ENCODE assay signal across 11 cellular contexts in the genomic region with DNA sequence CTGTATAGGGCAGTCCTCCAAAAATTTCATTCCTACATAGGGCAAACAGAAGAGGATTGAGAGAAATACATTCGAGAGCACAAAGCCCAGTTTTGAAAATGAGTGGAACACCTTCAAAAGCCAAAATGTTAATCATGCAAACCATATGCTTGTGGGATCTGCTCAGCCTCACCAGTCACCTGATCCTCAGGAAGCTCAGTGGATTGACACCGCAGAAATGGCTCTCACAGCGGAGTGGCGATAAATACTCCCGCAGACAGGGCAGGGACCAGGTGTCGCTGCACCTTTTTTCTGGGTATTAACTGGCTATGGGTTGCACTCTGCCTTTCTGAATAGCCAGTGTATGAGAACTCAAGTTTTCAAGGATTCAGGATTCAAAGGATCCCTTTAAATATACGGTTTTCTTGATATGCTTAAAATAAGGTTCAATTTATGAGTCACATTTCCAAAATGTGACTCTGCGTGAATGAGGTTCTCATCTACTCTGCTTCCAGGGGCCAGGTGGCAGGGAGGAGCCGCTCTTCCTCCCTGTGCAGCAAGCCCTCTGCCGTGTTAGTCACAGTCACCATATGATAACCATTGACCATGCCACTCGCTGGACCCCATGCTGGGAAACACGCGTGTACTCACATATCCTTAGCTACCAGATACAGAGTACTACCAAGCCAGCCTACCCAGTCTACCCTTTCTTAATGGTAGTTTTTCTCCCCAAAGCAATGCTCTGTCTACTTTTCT. TPM values are rescaled to one million over a fixed set of nuclear protein-coding genes. Genes with fewer than 3 reads are reported as not detected.
DNase-seq lines count a peak whose midpoint lies in the region; ATAC-seq, FAIRE-seq and TF ChIP-seq lines count a peak whose summit lies in the region.
"Had no signal": no experiment of that assay in that cellular context is flagged by ENCODE, and none has a peak within 500 bp of the region (broad histone marks: within the 10 kb centered on the region; RNA-seq: fewer than 3 reads in every experiment).

No MANE protein-coding gene starts in this region.

- 74% methylated on average over 13 of the region's 13 CpGs for WGBS in right cardiac atrium
- WGBS in heart right ventricle, 2 donors = 83 to 84% methylated on average over 13 of the region's 13 CpGs
- WGBS in thymus = 34% methylated on average over 13 of the region's 13 CpGs

- H3K36me3 ChIP-seq in heart right ventricle = no peaks in the 10 kb centered on the region
- H3K36me3 ChIP-seq in thymus (ENCODE audit: control insufficient read depth, insufficient read depth) = no peaks in the 10 kb centered on the region

- H3K27ac ChIP-seq in right cardiac atrium (ENCODE audit: low read length) (peak overlapping the region; percentile 14), heart right ventricle (peak overlapping the region in 3 of 10 donors; percentile 30 to 77 (median 67)), thymus (ENCODE audit: low read depth) (peak overlapping the region; percentile 67)

- H3K4me3 ChIP-seq in right cardiac atrium (ENCODE audit: low read length) = no peak overlapping the region
- no peak overlapping the region for H3K4me3 ChIP-seq in heart right ventricle
- peak overlapping the region; percentile 25 for H3K4me3 ChIP-seq in thymus (ENCODE audit: low read length)

- H3K27me3 ChIP-seq in right cardiac atrium (ENCODE audit: control insufficient read depth, insufficient read depth) (no peaks in the 10 kb centered on the region), heart right ventricle (no peaks in the 10 kb centered on the region), thymus (ENCODE audit: control insufficient read depth, insufficient read depth) (no peaks in the 10 kb centered on the region)

- H3K4me1 ChIP-seq in right cardiac atrium (ENCODE audit: control insufficient read depth, insufficient read depth, low read length) (peaks cover 9% of the 10 kb centered on the region), heart right ventricle (peaks cover 8 to 83% (median 48%) of the 10 kb centered on the region in 9 donors), thymus (ENCODE audit: control insufficient read depth, insufficient read depth, low read length) (peaks cover 38% of the 10 kb centered on the region)

- peaks cover 67% of the 10 kb centered on the region for H3K4me1 Mint-ChIP-seq in T-helper 17 cell

- intact Hi-C loops in right cardiac atrium (cut with DNase I) = no loop called here
- intact Hi-C loops in heart right ventricle (cut with DNase I) = no loop called here

- H3K9me3 ChIP-seq in right cardiac atrium (ENCODE audit: control insufficient read depth, low read length) = no peaks in the 10 kb centered on the region
- H3K9me3 ChIP-seq in heart right ventricle = no peaks in the 10 kb centered on the region
- H3K9me3 ChIP-seq in T-helper 17 cell (ENCODE audit: control insufficient read depth, low read length, poor library complexity, severe bottlenecking) = no peaks in the 10 kb centered on the region
- H3K9me3 ChIP-seq in thymus (ENCODE audit: control insufficient read depth) = no peaks in the 10 kb centered on the region

- H3K27ac Mint-ChIP-seq in T-helper 17 cell = peak overlapping the region; percentile 98

- no peak for TF ChIP-seq CTCF in heart right ventricle (IDR thresholded peaks at IDR 0.05)

- H3K4me3 Mint-ChIP-seq in T-helper 17 cell = peak overlapping the region; percentile 91

- no peak for ATAC-seq in right cardiac atrium
- no peak for ATAC-seq in heart right ventricle
- ATAC-seq in T-helper 17 cell = peak; percentile 40
- ATAC-seq in GM21423 (IDR thresholded peaks at IDR 0.05; ENCODE audit: unreplicated experiment) = no peak

- peaks cover 7% of the 10 kb centered on the region for H3K36me3 Mint-ChIP-seq in T-helper 17 cell (ENCODE audit: low read depth)

- no peak for FAIRE-seq in RCC 7860 (lab: Jason Lieb, UNC)

- DNase-seq in right cardiac atrium (no peak), heart right ventricle (no peak), T-helper 17 cell (peak in 1 of 3 donors; percentile 38), cerebellum (ENCODE audit: low spot score) (peak; percentile 68), RCC 7860 (ENCODE audit: low spot score) (no peak), GOT3 (lab: John Stamatoyannopoulos, UW) (no peak)
- DNase-seq: NCI-H226 had no signal

- H3K27me3 Mint-ChIP-seq in T-helper 17 cell = no peaks in the 10 kb centered on the region

RNA-seq across cellular contexts. Expression of a gene that starts 18.3 kb away (rescaled TPM):
- total RNA-seq in right cardiac atrium = 10 to 100 TPM; 11.1 to 13.6 (median 12.2) TPM
- 16.5 TPM for polyA plus RNA-seq in right cardiac atrium
- total RNA-seq in heart right ventricle = 10 to 100 TPM in 6 of 10 donors, 1 to 10 TPM in 4; 8.6 to 14.0 (median 10.3) TPM
- 10 to 100 TPM in 1 of 2 donors, 1 to 10 TPM in 1; 5.5 to 20.6 TPM for polyA plus RNA-seq in heart right ventricle
- 10 to 100 TPM; 18.1 to 23.1 TPM for total RNA-seq in T-helper 17 cell
- total RNA-seq in cerebellum = 3.1 TPM
- 14.8 TPM for polyA plus RNA-seq in thymus

RNA-seq across cellular contexts. Expression of a gene that starts 22.7 kb away (rescaled TPM):
- 1 to 10 TPM; 2.7 to 8.2 (median 4.7) TPM for total RNA-seq in right cardiac atrium
- polyA plus RNA-seq in right cardiac atrium = 3.4 TPM
- total RNA-seq in heart right ventricle = 1 to 10 TPM in 4 of 10 donors, under 1 TPM in 6; 0.32 to 2.7 (median 0.77) TPM
- under 1 TPM; 0.09 to 0.37 TPM for polyA plus RNA-seq in heart right ventricle
- 1 to 10 TPM; 1.3 to 1.7 TPM for total RNA-seq in T-helper 17 cell
- total RNA-seq in cerebellum = 1.2 TPM
- polyA plus RNA-seq in thymus = 0.68 TPM
- total RNA-seq: LHCN-M2, renal cortical epithelial cell had no signal

RNA-seq across cellular contexts. Expression of a gene that starts 39.5 kb away (rescaled TPM):
- not detected for total RNA-seq in right cardiac atrium
- 0.07 TPM for polyA plus RNA-seq in right cardiac atrium
- not detected for total RNA-seq in heart right ventricle
- not detected for polyA plus RNA-seq in heart right ventricle
- total RNA-seq in T-helper 17 cell = not detected
- total RNA-seq in cerebellum = not detected
- 0.07 TPM for polyA plus RNA-seq in thymus
- total RNA-seq: LHCN-M2, renal cortical epithelial cell had no signal
